ENCODE assay signal across 14 cellular contexts in genomic region chr5:96017951-96018350, GRCh38. TPM values are rescaled to one million over a fixed set of nuclear protein-coding genes. Genes with fewer than 3 reads are reported as not detected.
DNase-seq lines count a peak whose midpoint lies in the region; ATAC-seq and TF ChIP-seq lines count a peak whose summit lies in the region.
"Had no signal": no experiment of that assay in that cellular context is flagged by ENCODE, and none has a peak within 500 bp of the region (broad histone marks: within the 10 kb centered on the region; RNA-seq: fewer than 3 reads in every experiment).

No MANE protein-coding gene starts in this region.

- no peaks in the 10 kb centered on the region for H3K27me3 ChIP-seq in BJ (ENCODE audit: control insufficient read depth, insufficient read depth, low read length)
- H3K27me3 ChIP-seq in body of pancreas: no peaks in the 10 kb centered on the region
- H3K27me3 ChIP-seq in suprapubic skin: no peaks in the 10 kb centered on the region
- H3K27me3 ChIP-seq: right atrium auricular region had no signal

- no peak for TF ChIP-seq CTCF in BJ (IDR thresholded peaks at IDR 0.05; ENCODE audit: insufficient read depth, low read depth, low read length)
- no peak for TF ChIP-seq CTCF in body of pancreas (IDR thresholded peaks at IDR 0.05)
- no peak for TF ChIP-seq CTCF in suprapubic skin (IDR thresholded peaks at IDR 0.05)

- intact Hi-C loops in body of pancreas (cut with DNase I): no loop called here

- H3K36me3 ChIP-seq in BJ (ENCODE audit: control insufficient read depth, insufficient read depth, low read length): no peaks in the 10 kb centered on the region
- H3K36me3 ChIP-seq in body of pancreas (replicated peaks in 1 of 2; ENCODE audit: insufficient read depth in 1 of 2, low read depth in 2 of 2): no peaks in the 10 kb centered on the region
- H3K36me3 ChIP-seq in suprapubic skin: no peaks in the 10 kb centered on the region
- H3K36me3 ChIP-seq: right atrium auricular region had no signal

- DNase-seq in BJ (ENCODE audit: low read depth) (peak; percentile 74), HS-5 (ENCODE audit: low read depth) (peak; percentile 76), body of pancreas (no peak), myocyte (ENCODE audit: low read depth) (peak; percentile 47), NCI-H2196 (lab: John Stamatoyannopoulos, UW; ENCODE audit: unreplicated experiment) (no peak), suprapubic skin (ENCODE audit: low spot score in 2 of 2) (no peak)
- DNase-seq: activated CD4-positive, alpha-beta T cell treated with anti-CD3 and anti-CD28 coated beads, Interleukin-2, amount 10 ng/mL, durations not matched to agents 24 days and 14 days; activated T-cell treated with anti-CD3 and anti-CD28 coated beads, Interleukin-2, amount 50 U/mL, for 24 hours; CD8-positive, alpha-beta T cell; effector CD8-positive, alpha-beta T cell; NCI-H1092 treated with DMSO at 0.1 percent for 48 hours had no signal

- no peak for TF ChIP-seq POLR2A in body of pancreas (IDR thresholded peaks at IDR 0.05)
- TF ChIP-seq POLR2A in suprapubic skin (IDR thresholded peaks at IDR 0.05): no peak

- CTCF ChIA-PET in BJ (lab: Yijun Ruan, JAX): no interaction called here

- H3K4me1 ChIP-seq in body of pancreas (peaks cover 8% of the 10 kb centered on the region), suprapubic skin (peaks cover under 1% of the 10 kb centered on the region)
- H3K4me1 ChIP-seq: right atrium auricular region had no signal

- TF ChIP-seq EP300 in suprapubic skin (IDR thresholded peaks at IDR 0.05): no peak

- no peak overlapping the region for H3K4me3 ChIP-seq in BJ (ENCODE audit: low read depth, low read length)
- no peak overlapping the region for H3K4me3 ChIP-seq in body of pancreas
- no peak overlapping the region for H3K4me3 ChIP-seq in suprapubic skin
- H3K4me3 ChIP-seq: right atrium auricular region had no signal

- ATAC-seq in body of pancreas: peak; percentile 68
- ATAC-seq in HG02840 (IDR thresholded peaks at IDR 0.05; ENCODE audit: low FRiP score, unreplicated experiment): no peak
- no peak for ATAC-seq in HG02870 (IDR thresholded peaks at IDR 0.05; ENCODE audit: unreplicated experiment)
- ATAC-seq: CD8-positive, alpha-beta T cell had no signal

- no peak overlapping the region for H3K27ac ChIP-seq in body of pancreas
- H3K27ac ChIP-seq in suprapubic skin: no peak overlapping the region
- H3K27ac ChIP-seq: right atrium auricular region had no signal

- POLR2A ChIA-PET in BJ (lab: Charles Lee): no interaction called here

- no peaks in the 10 kb centered on the region for H3K9me3 ChIP-seq in body of pancreas
- no peaks in the 10 kb centered on the region for H3K9me3 ChIP-seq in suprapubic skin
- H3K9me3 ChIP-seq: right atrium auricular region had no signal

- WGBS in body of pancreas, 2 donors: 42 to 50% methylated on average over 1 of the region's 1 CpG
- 67% methylated on average over 1 of the region's 1 CpG for WGBS in suprapubic skin

RNA-seq across cellular contexts. Expression of gene ELL2, which starts 56.3 kb away (rescaled TPM):
- 58.9 and 116 TPM in 2 replicates for polyA plus RNA-seq in BJ (2011; rRNA removed)
- polyA minus RNA-seq in BJ (2011; rRNA and poly(A)+ RNA removed): 106 and 110 TPM in 2 replicates
- total RNA-seq in body of pancreas (100 to 1,000 TPM; 100 to 104 TPM), myocyte (25.7 and 33.1 TPM in 2 replicates), suprapubic skin (100 to 1,000 TPM in 2 of 4 donors, 10 to 100 TPM in 2; 58.2 to 128 (median 95.0) TPM)
- 27.2 TPM for polyA plus RNA-seq in myocyte (2012)

Comparison
In these comparisons a context has a peak if more than half of its experiments do, and no peak if none do; other contexts are left out.
1. DNase-seq: peak in BJ (single experiment), HS-5 (single experiment) and myocyte (single experiment); none in body of pancreas (0 of 4), NCI-H2196 (single experiment) and suprapubic skin (0 of 2).